In the genomic region with DNA sequence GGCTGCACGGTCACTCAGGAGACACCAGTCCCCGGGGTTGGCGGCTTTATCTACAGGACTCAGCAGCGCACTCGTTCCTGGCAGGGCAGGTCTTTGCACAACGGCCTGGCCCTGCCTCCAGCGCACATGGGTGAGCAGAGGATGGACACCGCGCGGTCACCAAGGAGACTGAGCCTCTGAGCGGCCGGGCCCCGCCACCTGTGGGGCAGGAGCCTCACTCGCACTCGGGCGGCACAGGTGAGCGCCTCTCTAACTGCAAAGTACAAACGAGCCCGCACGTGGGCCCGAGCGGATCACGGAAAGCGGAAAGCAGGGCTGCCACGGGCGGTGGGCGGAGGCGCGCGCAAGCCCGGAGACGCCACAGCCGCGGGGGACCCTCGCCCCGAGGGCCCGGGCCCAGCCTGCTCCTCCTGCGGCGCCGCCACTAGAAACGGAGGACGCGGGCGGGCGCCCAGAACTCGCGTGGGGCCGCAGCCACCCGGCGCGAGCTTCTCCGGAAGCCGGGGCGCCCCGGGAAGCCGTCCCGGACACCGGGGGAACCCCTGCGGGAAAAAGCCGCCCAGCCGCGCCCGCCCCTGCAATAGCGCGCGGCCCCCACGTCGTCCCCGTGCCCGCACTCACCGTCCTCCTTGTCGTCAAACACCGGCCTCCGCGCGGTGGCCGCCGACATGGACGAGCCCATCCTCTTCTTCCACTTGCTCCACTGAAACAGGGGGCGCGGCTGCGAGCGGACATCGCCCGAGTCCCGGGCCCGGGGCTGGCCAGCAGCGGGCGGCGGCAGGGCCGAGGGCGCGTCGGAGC, we compare ENCODE assay signal across 8 cellular contexts. TPM values are rescaled to one million over a fixed set of nuclear protein-coding genes. Genes with fewer than 3 reads are reported as not detected.
DNase-seq lines count a peak whose midpoint lies in the region; ATAC-seq and TF ChIP-seq lines count a peak whose summit lies in the region.

No MANE protein-coding gene starts in this region.

- H3K27me3 ChIP-seq in esophagus squamous epithelium, result peaks cover 0 to 45% (median 0%) of the 10 kb centered on the region in 4 donors
- no peaks in the 10 kb centered on the region for H3K27me3 ChIP-seq in neuron (ENCODE audit: insufficient read depth, low read length)

- TF ChIP-seq POLR2A in esophagus squamous epithelium (IDR thresholded peaks at IDR 0.05), result no peak

- H3K4me3 ChIP-seq in esophagus squamous epithelium, result peak overlapping the region; percentile 68 to 95 (median 90)
- H3K4me3 ChIP-seq in neuron (ENCODE audit: low read length), result peak overlapping the region; percentile 65

- peak overlapping the region; percentile 56 for H2AFZ ChIP-seq in neuron (ENCODE audit: low read depth, low read length)

- ATAC-seq in GM21723 (IDR thresholded peaks at IDR 0.05; ENCODE audit: unreplicated experiment), result peak; percentile 13
- ATAC-seq in HG02610 (IDR thresholded peaks at IDR 0.05; ENCODE audit: unreplicated experiment), result no peak

- intact Hi-C loops in esophagus squamous epithelium (cut with DNase I), result no loop called here

- TF ChIP-seq CTCF in esophagus squamous epithelium (IDR thresholded peaks at IDR 0.05), result no peak

- H3K36me3 ChIP-seq in esophagus squamous epithelium (no peaks in the 10 kb centered on the region), neuron (ENCODE audit: insufficient read depth, low read length) (no peaks in the 10 kb centered on the region)

- H3K4me1 ChIP-seq in esophagus squamous epithelium (peaks cover 8 to 26% (median 16%) of the 10 kb centered on the region in 3 donors), neuron (ENCODE audit: insufficient read depth, low read length) (peaks cover 17% of the 10 kb centered on the region)

- no peaks in the 10 kb centered on the region for H3K9me3 ChIP-seq in esophagus squamous epithelium
- H3K9me3 ChIP-seq in neuron (ENCODE audit: low read length), result peaks cover 6% of the 10 kb centered on the region

- H3K27ac ChIP-seq in esophagus squamous epithelium, result peak overlapping the region in 3 of 4 donors; percentile 5 to 91 (median 90)

- WGBS in esophagus squamous epithelium, 2 donors, result 0 to 1% methylated on average over 2 to 34 of the region's 94 CpGs

- DNase-seq in DMS153 treated with DMSO at 0.1 percent for 48 hours (lab: John Stamatoyannopoulos, UW; ENCODE audit: unreplicated experiment) (peak; percentile 58), NCI-H1105 (lab: John Stamatoyannopoulos, UW) (peak; percentile 25), activated T-cell treated with anti-CD3 and anti-CD28 coated beads for 48 hours (ENCODE audit: low read depth) (peak; percentile 24), esophagus squamous epithelium (lab: John Stamatoyannopoulos, UW) (no peak), MV-4-11 (lab: John Stamatoyannopoulos, UW) (no peak)

RNA-seq across cellular contexts. Expression of a gene that starts 0.6 kb away (rescaled TPM):
- 1 to 10 TPM; 2.3 to 5.5 (median 2.6) TPM for total RNA-seq in esophagus squamous epithelium

RNA-seq across cellular contexts. Expression of a gene that starts 24.8 kb away (rescaled TPM):
- total RNA-seq in esophagus squamous epithelium, result 1 to 10 TPM; 1.5 to 5.3 (median 2.4) TPM

Comparison
In these comparisons a context has a peak if more than half of its experiments do, and no peak if none do; other contexts are left out.
1. DNase-seq: peak in DMS153 treated with DMSO at 0.1 percent for 48 hours (single experiment), NCI-H1105 (single experiment) and activated T-cell treated with anti-CD3 and anti-CD28 coated beads for 48 hours (single experiment); none in esophagus squamous epithelium (single experiment) and MV-4-11 (single experiment).